8 cellular contexts compared by ENCODE assay signal in the genomic region with DNA sequence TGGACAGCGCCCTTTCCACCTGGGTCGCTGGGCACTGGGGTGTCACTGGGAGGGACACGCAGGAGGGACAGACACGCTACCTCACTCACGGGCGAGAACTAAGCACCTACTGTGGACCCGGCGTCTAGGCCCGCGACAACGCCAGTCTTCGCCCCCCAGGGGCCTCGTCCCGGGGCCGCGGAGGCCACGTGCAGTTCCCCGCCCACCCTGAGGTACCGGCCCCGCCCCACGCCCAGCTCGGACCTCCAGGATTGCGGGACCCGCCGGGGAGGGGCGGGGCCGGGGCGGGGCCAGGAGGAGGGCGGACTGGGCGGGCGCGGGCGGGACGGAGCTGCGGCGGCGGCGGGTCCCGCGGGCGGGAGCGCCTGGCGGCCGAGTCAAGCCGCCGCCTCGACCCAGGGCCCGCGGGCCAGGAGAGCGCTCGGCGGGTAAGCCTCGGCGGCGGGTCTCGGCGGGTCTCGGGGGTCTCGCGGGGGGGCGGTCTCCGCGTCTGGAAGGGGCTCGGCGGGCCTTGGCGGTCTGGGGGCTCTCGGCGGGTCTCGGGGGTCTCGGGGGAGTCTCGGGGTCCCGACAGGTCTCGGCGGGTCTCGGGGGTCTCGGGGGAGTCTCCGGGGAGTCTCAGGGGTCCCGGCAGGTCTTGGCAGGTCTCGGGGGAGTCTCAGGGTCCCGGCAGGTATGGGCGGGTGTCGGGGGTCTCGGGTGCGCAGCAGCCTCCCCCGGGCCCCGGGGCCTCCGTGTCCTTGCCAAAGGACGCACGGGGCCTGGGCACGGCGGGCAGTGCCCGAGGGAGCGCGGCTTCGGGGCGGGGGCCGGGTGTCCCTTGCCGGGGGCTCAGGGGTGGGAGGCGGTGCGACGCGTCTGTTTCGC. TPM values are rescaled to one million over a fixed set of nuclear protein-coding genes. Genes with fewer than 3 reads are reported as not detected.
DNase-seq lines count a peak whose midpoint lies in the region; ATAC-seq and TF ChIP-seq lines count a peak whose summit lies in the region.

A gene with protein sequence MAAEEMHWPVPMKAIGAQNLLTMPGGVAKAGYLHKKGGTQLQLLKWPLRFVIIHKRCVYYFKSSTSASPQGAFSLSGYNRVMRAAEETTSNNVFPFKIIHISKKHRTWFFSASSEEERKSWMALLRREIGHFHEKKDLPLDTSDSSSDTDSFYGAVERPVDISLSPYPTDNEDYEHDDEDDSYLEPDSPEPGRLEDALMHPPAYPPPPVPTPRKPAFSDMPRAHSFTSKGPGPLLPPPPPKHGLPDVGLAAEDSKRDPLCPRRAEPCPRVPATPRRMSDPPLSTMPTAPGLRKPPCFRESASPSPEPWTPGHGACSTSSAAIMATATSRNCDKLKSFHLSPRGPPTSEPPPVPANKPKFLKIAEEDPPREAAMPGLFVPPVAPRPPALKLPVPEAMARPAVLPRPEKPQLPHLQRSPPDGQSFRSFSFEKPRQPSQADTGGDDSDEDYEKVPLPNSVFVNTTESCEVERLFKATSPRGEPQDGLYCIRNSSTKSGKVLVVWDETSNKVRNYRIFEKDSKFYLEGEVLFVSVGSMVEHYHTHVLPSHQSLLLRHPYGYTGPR (plus strand): TSS at position 375 of the 867 bp plus-strand sequence. CDS start 27,533 bp downstream, outside the sequence.

- no peak within 1 kb of the TSS for H3K27ac Mint-ChIP-seq in activated CD8-positive, alpha-beta memory T cell treated with anti-CD3 and anti-CD28 coated beads, Interleukin-2, amount 10 ng/mL, durations not matched to agents 7 days and 5 days

- H3K9me3 Mint-ChIP-seq in activated CD8-positive, alpha-beta memory T cell treated with anti-CD3 and anti-CD28 coated beads, Interleukin-2, amount 10 ng/mL, durations not matched to agents 7 days and 5 days (ENCODE audit: low read depth): no peaks in the 10 kb centered on the region

- CTCF ChIA-PET in activated CD8-positive, alpha-beta memory T cell treated with anti-CD3 and anti-CD28 coated beads, Interleukin-2, amount 10 ng/mL, durations not matched to agents 7 days and 5 days (lab: Charles Lee): no interaction called here

- no peaks in the 10 kb centered on the region for H3K36me3 ChIP-seq in stomach

- H3K27ac ChIP-seq in epithelial cell of prostate: peak within 1 kb of the TSS; percentile 83
- H3K27ac ChIP-seq in stomach: peak within 1 kb of the TSS; percentile 77 to 92 (median 83)

- DNase-seq in NCI-H2029 (lab: John Stamatoyannopoulos, UW): peak; percentile 24
- DNase-seq in NCI-H2029 treated with DMSO at 0.1 percent for 48 hours (lab: John Stamatoyannopoulos, UW): no peak
- DNase-seq in NCI-H1048 (lab: John Stamatoyannopoulos, UW): peak; percentile 68
- peak; percentile 67 for DNase-seq in activated CD8-positive, alpha-beta memory T cell treated with anti-CD3 and anti-CD28 coated beads, Interleukin-2, amount 10 ng/mL, durations not matched to agents 7 days and 5 days
- no peak for DNase-seq in epithelial cell of prostate (ENCODE audit: low read depth, low spot score)
- DNase-seq in stomach: peak; percentile 86

- H3K27me3 Mint-ChIP-seq in activated CD8-positive, alpha-beta memory T cell treated with anti-CD3 and anti-CD28 coated beads, Interleukin-2, amount 10 ng/mL, durations not matched to agents 7 days and 5 days: no peaks in the 10 kb centered on the region

- H3K9me3 ChIP-seq in mononuclear cell (ENCODE audit: low read depth, low read length) (no peaks in the 10 kb centered on the region), stomach (no peaks in the 10 kb centered on the region)

- H3K4me3 ChIP-seq in mononuclear cell (ENCODE audit: low read length): peak within 1 kb of the TSS; percentile 51
- H3K4me3 ChIP-seq in stomach: peak within 1 kb of the TSS; percentile 58 to 84 (median 66)

- H3K27me3 ChIP-seq in mononuclear cell (ENCODE audit: insufficient read depth, low read length): no peaks in the 10 kb centered on the region
- no peaks in the 10 kb centered on the region for H3K27me3 ChIP-seq in stomach

- H3K4me3 Mint-ChIP-seq in activated CD8-positive, alpha-beta memory T cell treated with anti-CD3 and anti-CD28 coated beads, Interleukin-2, amount 10 ng/mL, durations not matched to agents 7 days and 5 days: peak within 1 kb of the TSS; percentile 65

- no peak for TF ChIP-seq EP300 in stomach (IDR thresholded peaks at IDR 0.05)

- 0 to 13% (median 7%) methylated on average over 24 to 103 of the region's 103 CpGs for WGBS in stomach, 5 donors

- H3K4me1 Mint-ChIP-seq in activated CD8-positive, alpha-beta memory T cell treated with anti-CD3 and anti-CD28 coated beads, Interleukin-2, amount 10 ng/mL, durations not matched to agents 7 days and 5 days: peaks cover 31% of the 10 kb centered on the region

- H3K4me1 ChIP-seq in mononuclear cell (ENCODE audit: insufficient read depth, low read length) (peaks cover 92% of the 10 kb centered on the region), stomach (peaks cover 68 to 80% (median 72%) of the 10 kb centered on the region in 4 donors)

- H3K36me3 Mint-ChIP-seq in activated CD8-positive, alpha-beta memory T cell treated with anti-CD3 and anti-CD28 coated beads, Interleukin-2, amount 10 ng/mL, durations not matched to agents 7 days and 5 days: no peaks in the 10 kb centered on the region

- intact Hi-C loops in stomach (cut with DNase I; ENCODE audit: low total_unique reads): no loop called here

- TF ChIP-seq POLR2A in stomach (IDR thresholded peaks at IDR 0.05): no peak

- TF ChIP-seq CTCF in stomach (IDR thresholded peaks at IDR 0.05): no peak

- ATAC-seq in activated CD8-positive, alpha-beta memory T cell treated with anti-CD3 and anti-CD28 coated beads, Interleukin-2, amount 10 ng/mL, durations not matched to agents 7 days and 5 days: peak; percentile 79
- ATAC-seq in GM21367 (IDR thresholded peaks at IDR 0.05; ENCODE audit: unreplicated experiment): no peak

RNA-seq across cellular contexts. Expression of the gene that starts here (rescaled TPM):
- 100 to 1,000 TPM in 1 of 2 experiments, 10 to 100 TPM in 1; 88.0 to 105 TPM for total RNA-seq in activated CD8-positive, alpha-beta memory T cell treated with anti-CD3 and anti-CD28 coated beads, Interleukin-2, amount 10 ng/mL, durations not matched to agents 7 days and 5 days
- total RNA-seq in mononuclear cell (134 TPM), stomach (100 to 1,000 TPM in 2 of 5 donors, 10 to 100 TPM in 3; 31.8 to 151 (median 89.9) TPM)
- polyA plus RNA-seq in stomach: 10 to 100 TPM in 2 of 3 donors, 1 to 10 TPM in 1; 9.0 to 26.7 (median 11.1) TPM

Comparison
In these comparisons a context has a peak if more than half of its experiments do, and no peak if none do; other contexts are left out.
1. DNase-seq: peak in NCI-H2029 (single experiment), NCI-H1048 (single experiment), activated CD8-positive, alpha-beta memory T cell treated with anti-CD3 and anti-CD28 coated beads, Interleukin-2, amount 10 ng/mL, durations not matched to agents 7 days and 5 days (single experiment) and stomach (single experiment); none in NCI-H2029 treated with DMSO at 0.1 percent for 48 hours (single experiment) and epithelial cell of prostate (single experiment).